In the genomic region with DNA sequence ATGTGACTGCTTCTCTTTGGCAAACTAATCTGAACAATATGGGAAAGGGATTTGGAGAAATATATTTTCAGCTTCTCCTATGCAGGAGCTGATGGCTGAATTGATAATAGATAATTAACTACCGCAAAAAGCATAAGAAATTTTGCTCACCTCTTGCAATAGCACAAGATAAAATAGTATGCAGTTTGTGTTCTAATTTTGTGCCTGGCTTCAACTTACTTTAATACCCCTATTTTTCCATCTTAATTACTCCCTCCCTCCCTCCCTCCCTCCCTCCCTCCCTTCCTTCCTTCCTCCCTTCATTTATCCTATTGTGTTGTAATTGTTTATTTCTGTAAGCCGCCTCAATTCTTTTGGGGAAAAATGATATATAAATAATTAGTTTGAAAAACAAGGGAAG, we compare ENCODE assay signal across 6 cellular contexts.
"Had no signal": no experiment of that assay in that cellular context is flagged by ENCODE, and none has a peak within 500 bp of the region (broad histone marks: within the 10 kb centered on the region; RNA-seq: fewer than 3 reads in every experiment).

No MANE protein-coding gene starts in this region.

- DNase-seq: IMR-90, KBM-7, KG1 had no signal

- H3K4me2 ChIP-seq: KMS-11 had no signal

- H3K27ac ChIP-seq: HL-60, KMS-11 had no signal

- H3K9ac ChIP-seq: KMS-11 had no signal

- FAIRE-seq: HTR-8/SVneo had no signal
